33 cellular contexts compared by ENCODE assay signal in genomic region chr9:105375323-105375722, GRCh38.
"Had no signal": no experiment of that assay in that cellular context is flagged by ENCODE, and none has a peak within 500 bp of the region (broad histone marks: within the 10 kb centered on the region; RNA-seq: fewer than 3 reads in every experiment).

No MANE protein-coding gene starts in this region.

- H3K4me3 ChIP-seq: adrenal gland, ascending aorta, body of pancreas, breast epithelium, cardiac muscle cell had no signal

- DNase-seq: activated effector memory CD4-positive, alpha-beta T cell treated with anti-CD3 and anti-CD28 coated beads, Interleukin-2, amount 50 U/mL, for 16 hours; activated effector memory CD4-positive, alpha-beta T cell treated with Interleukin-2 at 50 U/mL for 16 hours; activated gamma-delta T cell; activated gamma-delta T cell treated with Interleukin-2 at 50 U/mL for 16 hours; activated naive CD4-positive, alpha-beta T cell; activated naive CD4-positive, alpha-beta T cell treated with anti-CD3 and anti-CD28 coated beads for 36 hours; activated naive CD4-positive, alpha-beta T cell treated with anti-CD3 and anti-CD28 coated beads, Interleukin-2, amount 10 ng/mL, durations not matched to agents 7 days and 5 days; activated naive CD4-positive, alpha-beta T cell treated with anti-CD3 and anti-CD28 coated beads, Interleukin-2, amount 50 U/mL, for 16 hours; activated naive CD4-positive, alpha-beta T cell treated with Interleukin-2 at 50 U/mL for 16 hours; activated naive CD8-positive, alpha-beta T cell treated with anti-CD3 and anti-CD28 coated beads for 36 hours; activated naive CD8-positive, alpha-beta T cell treated with anti-CD3 and anti-CD28 coated beads, Interleukin-2, amount 10 ng/mL, durations not matched to agents 7 days and 5 days; activated naive CD8-positive, alpha-beta T cell treated with anti-CD3 and anti-CD28 coated beads, Interleukin-2, amount 50 U/mL, for 24 hours; activated T-cell treated with anti-CD3 and anti-CD28 coated beads, Interleukin-2, amount 50 U/mL, for 24 hours; activated T-cell treated with anti-CD3 and anti-CD28 coated beads, Interleukin-2, amount 50 U/mL, for 4 hours; activated T-cell treated with anti-CD3 and anti-CD28 coated beads, Interleukin-2, amount 50 U/mL, for 48 hours; activated T-cell treated with anti-CD3 and anti-CD28 coated beads, Interleukin-2, amount 50 U/mL, for 72 hours; adrenal gland; amniotic stem cell; amygdala; anterior cingulate cortex; aorta; body of pancreas; brain microvascular endothelial cell; caudate nucleus; central memory CD4-positive, alpha-beta T cell; cerebellar nuclear complex had no signal

- H3K27ac ChIP-seq: adrenal gland, ascending aorta, body of pancreas, brain microvascular endothelial cell, breast epithelium, cardiac muscle cell had no signal

- H3K4me1 ChIP-seq: adrenal gland, ascending aorta, body of pancreas, breast epithelium had no signal

- H3K9me3 ChIP-seq: adrenal gland, ascending aorta, body of pancreas, breast epithelium had no signal

- FAIRE-seq: astrocyte, bronchial epithelial cell had no signal

- H3K36me3 ChIP-seq: breast epithelium had no signal

- ATAC-seq: activated naive CD4-positive, alpha-beta T cell treated with anti-CD3 and anti-CD28 coated beads, Interleukin-2, amount 50 U/mL, for 72 hours; activated naive CD8-positive, alpha-beta T cell treated with anti-CD3 and anti-CD28 coated beads, Interleukin-2, amount 50 U/mL, for 24 hours; activated T-cell treated with anti-CD3 and anti-CD28 coated beads, Interleukin-2, amount 50 U/mL, for 4 hours; activated T-cell treated with anti-CD3 and anti-CD28 coated beads, Interleukin-2, amount 50 U/mL, for 72 hours; activated T-helper 17 cell treated with anti-CD3 and anti-CD28 coated beads, Interleukin-2, amount 50 U/mL, for 72 hours; body of pancreas had no signal

- H3K27me3 ChIP-seq: adrenal gland, ascending aorta, body of pancreas, brain microvascular endothelial cell, breast epithelium, cardiac muscle cell had no signal
